In genomic region chr1:119294728-119295127, GRCh38 we compare ENCODE assay signal across 1 cellular context.
TF ChIP-seq lines count a peak whose summit lies in the region.

No MANE protein-coding gene starts in this region.

TF ChIP-seq in H1, 55 proteins besides CTCF, POLR2A, EP300 and RAD21 (continued from another document):
- TF ChIP-seq CHD1 (IDR thresholded peaks at IDR 0.05; ENCODE audit: low read depth, low read length) (no peak), BACH1 (IDR thresholded peaks at IDR 0.05; ENCODE audit: low read length) (no peak), BCL11A (IDR thresholded peaks at IDR 0.05; ENCODE audit: low read depth in 2 of 2, low read length in 2 of 2) (no peak), SIX5 (IDR thresholded peaks at IDR 0.05; ENCODE audit: low read depth, low read length) (no peak), SIN3A (conservative IDR thresholded peaks at IDR 0.05 in 1 of 2, IDR thresholded peaks at IDR 0.05 in 1 of 2; ENCODE audit: low read depth in 1 of 2, low read length in 2 of 2) (no peak), CTBP2 (IDR thresholded peaks at IDR 0.05; ENCODE audit: borderline replicate concordance, insufficient read depth, insufficient read length, low read length) (no peak), PHF8 (conservative IDR thresholded peaks at IDR 0.05; ENCODE audit: low read depth, low read length) (no peak), TAF7 (optimal IDR thresholded peaks at IDR 0.05; ENCODE audit: borderline replicate concordance, low read depth, low read length) (no peak), MAX (IDR thresholded peaks at IDR 0.05) (no peak), SIRT6 (IDR thresholded peaks at IDR 0.05; ENCODE audit: low read length) (no peak), CBX8 (IDR thresholded peaks at IDR 0.05; ENCODE audit: borderline replicate concordance, low read depth, low read length) (no peak), JUN (IDR thresholded peaks at IDR 0.05; ENCODE audit: low read depth, low read length) (no peak)
- TF ChIP-seq, protein P1, sequence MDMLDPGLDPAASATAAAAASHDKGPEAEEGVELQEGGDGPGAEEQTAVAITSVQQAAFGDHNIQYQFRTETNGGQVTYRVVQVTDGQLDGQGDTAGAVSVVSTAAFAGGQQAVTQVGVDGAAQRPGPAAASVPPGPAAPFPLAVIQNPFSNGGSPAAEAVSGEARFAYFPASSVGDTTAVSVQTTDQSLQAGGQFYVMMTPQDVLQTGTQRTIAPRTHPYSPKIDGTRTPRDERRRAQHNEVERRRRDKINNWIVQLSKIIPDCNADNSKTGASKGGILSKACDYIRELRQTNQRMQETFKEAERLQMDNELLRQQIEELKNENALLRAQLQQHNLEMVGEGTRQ (IDR thresholded peaks at IDR 0.05; ENCODE audit: low read length), result no peak
